In genomic region chr3:45984331-45985312, GRCh38 we compare ENCODE assay signal across 15 cellular contexts. TPM values are rescaled to one million over a fixed set of nuclear protein-coding genes. Genes with fewer than 3 reads are reported as not detected.
DNase-seq lines count a peak whose midpoint lies in the region; ATAC-seq and TF ChIP-seq lines count a peak whose summit lies in the region.
"Had no signal": no experiment of that assay in that cellular context is flagged by ENCODE, and none has a peak within 500 bp of the region (broad histone marks: within the 10 kb centered on the region; RNA-seq: fewer than 3 reads in every experiment).

No MANE protein-coding gene starts in this region.

- TF ChIP-seq CTCF in IMR-90 (conservative IDR thresholded peaks at IDR 0.05; ENCODE audit: low read depth, low read length): no peak
- TF ChIP-seq CTCF in astrocyte of the spinal cord (IDR thresholded peaks at IDR 0.05; ENCODE audit: low read depth, low read length): no peak
- no peak for TF ChIP-seq CTCF in hepatocyte (IDR thresholded peaks at IDR 0.05; ENCODE audit: poor library complexity)
- TF ChIP-seq CTCF in smooth muscle cell (IDR thresholded peaks at IDR 0.05; ENCODE audit: borderline replicate concordance, insufficient read depth, poor library complexity, severe bottlenecking): no peak

- peak overlapping the region; percentile 35; the same call in 1 of the 2 replicates for H4K91ac ChIP-seq in IMR-90 (ENCODE audit: insufficient read depth, low read depth, low read length)

- no peak overlapping the region for H3K4me3 ChIP-seq in IMR-90 (ENCODE audit: insufficient read depth, low read depth, low read length)
- H3K4me3 ChIP-seq in astrocyte of the spinal cord (ENCODE audit: low read depth, low read length): no peak overlapping the region
- H3K4me3 ChIP-seq in hepatocyte: no peak overlapping the region
- H3K4me3 ChIP-seq in smooth muscle cell: no peak overlapping the region
- H3K4me3 ChIP-seq: SK-N-MC had no signal

- TF ChIP-seq POLR2A in IMR-90 (IDR thresholded peaks at IDR 0.05; ENCODE audit: low read depth, low read length): no peak
- TF ChIP-seq POLR2A in GM18505 (IDR thresholded peaks at IDR 0.05; ENCODE audit: borderline replicate concordance, extremely low read depth, insufficient read depth, insufficient read length): no peak

- H2AFZ ChIP-seq in IMR-90 (replicated peaks; ENCODE audit: low read length, poor library complexity) (peak overlapping the region; percentile 16), hepatocyte (no peak overlapping the region), smooth muscle cell (ENCODE audit: low read depth) (no peak overlapping the region)

- H4K20me1 ChIP-seq in IMR-90 (ENCODE audit: insufficient read depth, low read length): peaks cover 11% of the 10 kb centered on the region
- H4K20me1 ChIP-seq in hepatocyte (ENCODE audit: insufficient read depth, poor library complexity, severe bottlenecking): no peaks in the 10 kb centered on the region
- H4K20me1 ChIP-seq in smooth muscle cell (ENCODE audit: low read depth): no peaks in the 10 kb centered on the region

- dilution Hi-C loops in IMR-90 (cut with HindIII; ENCODE audit: low sequenced_read_pairs, unreplicated experiment): no loop called here

- in situ Hi-C loops in IMR-90 (cut with MboI; ENCODE audit: low sequenced_read_pairs) (no loop called here), astrocyte of the spinal cord (cut with HindIII; ENCODE audit: low sequenced_read_pairs) (no loop called here)

- H3K9me2 ChIP-seq in hepatocyte (replicated peaks; ENCODE audit: insufficient read depth): no peaks in the 10 kb centered on the region

- H3K9ac ChIP-seq in IMR-90 (ENCODE audit: low read depth, low read length) (no peak overlapping the region), smooth muscle cell (ENCODE audit: low read depth) (no peak overlapping the region)

- ATAC-seq in IMR-90 (ENCODE audit: low read depth): peak; percentile 6; the same call in 1 of the 2 replicates
- ATAC-seq in GM18505 (IDR thresholded peaks at IDR 0.05; ENCODE audit: unreplicated experiment): no peak
- ATAC-seq in GM19324 (IDR thresholded peaks at IDR 0.05; ENCODE audit: low FRiP score, unreplicated experiment): no peak
- ATAC-seq in activated T-cell treated with anti-CD3 and anti-CD28 coated beads, Interleukin-2, amount 50 U/mL, for 4 hours: no peak
- ATAC-seq in GM18498 (IDR thresholded peaks at IDR 0.05; ENCODE audit: unreplicated experiment): no peak

- H3K4me3 Mint-ChIP-seq in activated T-cell treated with anti-CD3 and anti-CD28 coated beads, Interleukin-2, amount 50 U/mL, for 4 hours: no peak overlapping the region
- H3K4me3 Mint-ChIP-seq: neural crest cell had no signal

- peak overlapping the region; percentile 35 for H2BK5ac ChIP-seq in IMR-90 (ENCODE audit: low read depth, low read length, poor library complexity, severe bottlenecking)

- H2AK5ac ChIP-seq in IMR-90 (ENCODE audit: low read depth, low read length): peak overlapping the region; percentile 72; the same call in 1 of the 2 replicates

- peaks cover 52% of the 10 kb centered on the region for H3K9me1 ChIP-seq in IMR-90 (ENCODE audit: insufficient read depth, low read length)

- H3K4me1 Mint-ChIP-seq in activated T-cell treated with anti-CD3 and anti-CD28 coated beads, Interleukin-2, amount 50 U/mL, for 4 hours (ENCODE audit: low read depth): peaks cover 60% of the 10 kb centered on the region

- peak overlapping the region in 1 of 2 experiments; percentile 11; a peak in 1 of 4 replicates for H4K8ac ChIP-seq in IMR-90 (ENCODE audit: low read depth in 2 of 2, low read length in 2 of 2)

- no peak overlapping the region; the same call in 2 of the 3 replicates for H2BK15ac ChIP-seq in IMR-90 (ENCODE audit: low read depth, low read length)

- intact Hi-C loops in IMR-90 (cut with micrococcal nuclease): no loop called here

- H3K27ac ChIP-seq in IMR-90 (ENCODE audit: insufficient read depth, low read length) (peak overlapping the region; percentile 93; the same call in 1 of the 2 replicates), hepatocyte (peak overlapping the region; percentile 95), smooth muscle cell (ENCODE audit: low read depth) (peak overlapping the region; percentile 93)
- H3K27ac ChIP-seq: SK-N-MC had no signal

- BruUV-seq in IMR-90 (replicated peaks; lab: Mats Ljungman, UMichigan): no TSS peak

- H3K27me3 Mint-ChIP-seq in activated T-cell treated with anti-CD3 and anti-CD28 coated beads, Interleukin-2, amount 50 U/mL, for 4 hours (ENCODE audit: low read depth): no peaks in the 10 kb centered on the region

- peak; percentile 76 for DNase-seq in IMR-90
- peak; percentile 32 for DNase-seq in astrocyte of the spinal cord (ENCODE audit: low read depth, low spot score)
- peak; percentile 60 for DNase-seq in hepatocyte (ENCODE audit: low spot score)
- no peak for DNase-seq in smooth muscle cell (lab: John Stamatoyannopoulos, UW; ENCODE audit: unreplicated experiment)
- no peak for DNase-seq in activated T-cell treated with anti-CD3 and anti-CD28 coated beads, Interleukin-2, amount 50 U/mL, for 4 hours
- DNase-seq: EL; Karpas-422; NCI-H510A treated with DMSO at 0.1 percent for 48 hours; stimulated activated CD4-positive, alpha-beta T cell treated with anti-CD3 and anti-CD28 coated beads, Interleukin-4, amount 100 ng/mL, for 4 hours; trophoblast cell had no signal

- H3K36me3 Mint-ChIP-seq in activated T-cell treated with anti-CD3 and anti-CD28 coated beads, Interleukin-2, amount 50 U/mL, for 4 hours (ENCODE audit: insufficient read depth): peaks cover 38% of the 10 kb centered on the region

- peak overlapping the region; percentile 52 for H2BK120ac ChIP-seq in IMR-90 (ENCODE audit: low read depth, low read length)

- WGBS in IMR-90 (ENCODE audit: extremely low coverage in 2 of 2, insufficient read length in 1 of 2), 2 experiments: 97% methylated on average over 3 of the region's 8 CpGs; no CpG with 5 or more reads in 1 of the 2 experiments
- WGBS in hepatocyte (ENCODE audit: low lambda C conversion rate, missing lambda C conversion rate): 63% methylated on average over 8 of the region's 8 CpGs
- WGBS in smooth muscle cell (ENCODE audit: low lambda C conversion rate): 78% methylated on average over 8 of the region's 8 CpGs

- peak overlapping the region; percentile 22; the same call in 1 of the 2 replicates for H2BK20ac ChIP-seq in IMR-90 (ENCODE audit: low read depth, low read length)

- H3K27me3 ChIP-seq in IMR-90 (ENCODE audit: control insufficient read depth, insufficient read depth, low read length) (no peaks in the 10 kb centered on the region), hepatocyte (no peaks in the 10 kb centered on the region), smooth muscle cell (ENCODE audit: low read depth) (no peaks in the 10 kb centered on the region)

- no peak overlapping the region for H3K56ac ChIP-seq in IMR-90 (ENCODE audit: extremely low read depth, insufficient read depth, low read length)

- POLR2A ChIA-PET in IMR-90 (lab: Charles Lee; ENCODE audit: unreplicated experiment): no interaction called here

- no peak overlapping the region; the same call in 1 of the 2 replicates for H4K5ac ChIP-seq in IMR-90 (ENCODE audit: low read depth, low read length)

- H3F3A ChIP-seq in smooth muscle cell (ENCODE audit: low read depth): peaks cover 15% of the 10 kb centered on the region

- H2AK9ac ChIP-seq in IMR-90 (replicated peaks; ENCODE audit: low read depth, low read length, poor library complexity): peak overlapping the region; percentile 13

- H3K79me1 ChIP-seq in IMR-90 (ENCODE audit: low read depth in 1 of 2, low read length in 2 of 2): peaks cover 25 to 61% of the 10 kb centered on the region in 2 experiments

- H3K9me3 Mint-ChIP-seq in activated T-cell treated with anti-CD3 and anti-CD28 coated beads, Interleukin-2, amount 50 U/mL, for 4 hours: no peaks in the 10 kb centered on the region
- H3K9me3 Mint-ChIP-seq: neural crest cell had no signal

- peaks cover 11% of the 10 kb centered on the region for H3K36me3 ChIP-seq in IMR-90 (ENCODE audit: control insufficient read depth, insufficient read depth, low read length)
- peaks cover 6% of the 10 kb centered on the region for H3K36me3 ChIP-seq in hepatocyte (replicated peaks; ENCODE audit: insufficient read depth, low read depth)
- H3K36me3 ChIP-seq in smooth muscle cell (ENCODE audit: low read depth): no peaks in the 10 kb centered on the region

- no peak for TF ChIP-seq RAD21 in IMR-90 (IDR thresholded peaks at IDR 0.05; ENCODE audit: low read length)

- H3K4me2 ChIP-seq in IMR-90 (ENCODE audit: low read depth, low read length): peak overlapping the region; percentile 10; the same call in 1 of the 2 replicates
- H3K4me2 ChIP-seq in hepatocyte: peak overlapping the region; percentile 31
- H3K4me2 ChIP-seq in smooth muscle cell: peak overlapping the region; percentile 36

- CTCF ChIA-PET in IMR-90 (lab: Yijun Ruan, JAX): no interaction called here

- peak overlapping the region; percentile 32; the same call in 1 of the 2 replicates for H3K23ac ChIP-seq in IMR-90 (ENCODE audit: low read depth, low read length)

- peak overlapping the region; percentile 51 for H3K4ac ChIP-seq in IMR-90 (ENCODE audit: low read depth, low read length)

- H3K4me1 ChIP-seq in IMR-90 (ENCODE audit: control insufficient read depth, insufficient read depth, low read length): peaks cover 51% of the 10 kb centered on the region
- peaks cover 60% of the 10 kb centered on the region for H3K4me1 ChIP-seq in hepatocyte (ENCODE audit: insufficient read depth)
- peaks cover 13% of the 10 kb centered on the region for H3K4me1 ChIP-seq in smooth muscle cell (ENCODE audit: low read depth)

- H3K9me3 ChIP-seq in IMR-90 (ENCODE audit: control insufficient read depth, insufficient read depth, low read length) (no peaks in the 10 kb centered on the region), hepatocyte (ENCODE audit: low read depth) (no peaks in the 10 kb centered on the region), smooth muscle cell (replicated peaks; ENCODE audit: low read depth) (no peaks in the 10 kb centered on the region)

- peaks cover 38% of the 10 kb centered on the region for H3K79me2 ChIP-seq in hepatocyte
- H3K79me2 ChIP-seq in smooth muscle cell (ENCODE audit: low read depth): no peaks in the 10 kb centered on the region

- H3K18ac ChIP-seq in IMR-90 (ENCODE audit: low read depth, low read length): peak overlapping the region; percentile 13

- peak overlapping the region; percentile 20 for H3K14ac ChIP-seq in IMR-90 (replicated peaks; ENCODE audit: low read depth, low read length)

RNA-seq across cellular contexts. Expression of gene FYCO1, which starts 11.0 kb away (rescaled TPM):
- 16.1 and 20.1 TPM in 2 replicates for total RNA-seq in IMR-90 (2012; rRNA removed)
- polyA plus RNA-seq in IMR-90 (2012; rRNA removed): 12.0 and 13.7 TPM in 2 replicates
- polyA plus RNA-seq in IMR-90 (2012; cell fraction: cytosol; rRNA removed): 6.7 and 10.1 TPM in 2 replicates
- 6.8 and 8.8 TPM in 2 replicates for polyA plus RNA-seq in IMR-90 (2012; cell fraction: nucleus; rRNA removed; ENCODE audit: low replicate concordance)
- total RNA-seq in hepatocyte: 23.0 and 26.8 TPM in 2 replicates
- polyA plus RNA-seq in hepatocyte: 7.5 and 9.0 TPM in 2 replicates
- 19.0 and 20.9 TPM in 2 replicates for total RNA-seq in smooth muscle cell
- polyA plus RNA-seq in smooth muscle cell: 4.5 and 7.4 TPM in 2 replicates
- 1 to 10 TPM; 9.3 to 9.9 (median 9.8) TPM for total RNA-seq in activated T-cell treated with anti-CD3 and anti-CD28 coated beads, Interleukin-2, amount 50 U/mL, for 4 hours

RNA-seq across cellular contexts. Expression of gene CXCR6, which starts 41.4 kb away (rescaled TPM):
- total RNA-seq in IMR-90 (2012; rRNA removed): under 0.01 TPM in 1 of 2 replicates, not detected in the other
- polyA plus RNA-seq in IMR-90 (2012; rRNA removed): not detected in 2 replicates
- polyA plus RNA-seq in IMR-90 (2012; cell fraction: cytosol; rRNA removed): not detected in 2 replicates
- not detected in 2 replicates for polyA plus RNA-seq in IMR-90 (2012; cell fraction: nucleus; rRNA removed; ENCODE audit: low replicate concordance)
- total RNA-seq in hepatocyte: not detected in 2 replicates
- polyA plus RNA-seq in hepatocyte: 0.33 TPM in 1 of 2 replicates, not detected in the other
- 0.13 and 0.81 TPM in 2 replicates for total RNA-seq in smooth muscle cell
- polyA plus RNA-seq in smooth muscle cell: 0.19 and 0.35 TPM in 2 replicates
- total RNA-seq in activated T-cell treated with anti-CD3 and anti-CD28 coated beads, Interleukin-2, amount 50 U/mL, for 4 hours: 1 to 10 TPM; 1.4 to 2.6 (median 1.6) TPM
- total RNA-seq: neural crest cell had no signal

RNA-seq across cellular contexts. Expression of gene XCR1, which starts 42.7 kb away (rescaled TPM):
- total RNA-seq in IMR-90 (2012; rRNA removed) (not detected in 2 replicates), hepatocyte (0.27 and 0.40 TPM in 2 replicates), smooth muscle cell (0.76 and 1.5 TPM in 2 replicates)
- polyA plus RNA-seq in IMR-90 (2012; rRNA removed) (not detected in 2 replicates), hepatocyte (0.30 and 0.86 TPM in 2 replicates), smooth muscle cell (0.30 TPM in 1 of 2 replicates, not detected in the other)
- not detected in 2 replicates for polyA plus RNA-seq in IMR-90 (2012; cell fraction: cytosol; rRNA removed)
- not detected in 2 replicates for polyA plus RNA-seq in IMR-90 (2012; cell fraction: nucleus; rRNA removed; ENCODE audit: low replicate concordance)
- not detected for total RNA-seq in activated T-cell treated with anti-CD3 and anti-CD28 coated beads, Interleukin-2, amount 50 U/mL, for 4 hours
- total RNA-seq: neural crest cell had no signal

Comparison
In these comparisons a context has a peak if more than half of its experiments do, and no peak if none do; other contexts are left out.
1. DNase-seq: peak in IMR-90 (single experiment), astrocyte of the spinal cord (single experiment) and hepatocyte (single experiment); none in smooth muscle cell (single experiment) and activated T-cell treated with anti-CD3 and anti-CD28 coated beads, Interleukin-2, amount 50 U/mL, for 4 hours (single experiment).
2. Peak in every context shown above with its lines, with median percentiles within 50 percentile points of each other: H3K27ac ChIP-seq and H3K4me2 ChIP-seq.